ENCODE assay signal across 11 cellular contexts in genomic region chr7:131431289-131431688, GRCh38.
DNase-seq lines count a peak whose midpoint lies in the region; ATAC-seq and TF ChIP-seq lines count a peak whose summit lies in the region.
"Had no signal": no experiment of that assay in that cellular context is flagged by ENCODE, and none has a peak within 500 bp of the region (broad histone marks: within the 10 kb centered on the region; RNA-seq: fewer than 3 reads in every experiment).

No MANE protein-coding gene starts in this region.

- H3K4me1 Mint-ChIP-seq in endodermal cell, result no peaks in the 10 kb centered on the region
- no peaks in the 10 kb centered on the region for H3K4me1 Mint-ChIP-seq in osteocyte (ENCODE audit: unreplicated experiment)

- H3K4me3 ChIP-seq in dorsolateral prefrontal cortex (peak overlapping the region in 8 of 59 donors; percentile 1 to 42 (median 14)), endodermal cell (ENCODE audit: low read length) (no peak overlapping the region)
- H3K4me3 ChIP-seq: thyroid gland had no signal

- no peaks in the 10 kb centered on the region for H3K4me1 ChIP-seq in endodermal cell (ENCODE audit: control insufficient read depth, insufficient read depth, low read length)

- H3K36me3 Mint-ChIP-seq in endodermal cell (ENCODE audit: low read depth) (peaks cover 43% of the 10 kb centered on the region), osteocyte (ENCODE audit: unreplicated experiment) (peaks cover 38% of the 10 kb centered on the region)

- H3K27me3 ChIP-seq in dorsolateral prefrontal cortex, result no peaks in the 10 kb centered on the region
- no peaks in the 10 kb centered on the region for H3K27me3 ChIP-seq in endodermal cell (ENCODE audit: control insufficient read depth, insufficient read depth, low read length, poor library complexity, severe bottlenecking)
- H3K27me3 ChIP-seq: thyroid gland had no signal

- intact Hi-C loops in dorsolateral prefrontal cortex (cut with DNase I), result no loop called here

- H3K27ac Mint-ChIP-seq in endodermal cell (no peak overlapping the region), osteocyte (ENCODE audit: unreplicated experiment) (no peak overlapping the region)

- H3K9me3 Mint-ChIP-seq in endodermal cell, result no peaks in the 10 kb centered on the region
- no peaks in the 10 kb centered on the region for H3K9me3 Mint-ChIP-seq in osteocyte (ENCODE audit: unreplicated experiment)

- peaks cover 5% of the 10 kb centered on the region for H3K9me3 ChIP-seq in endodermal cell (ENCODE audit: control insufficient read depth, low read length)
- H3K9me3 ChIP-seq: thyroid gland had no signal

- peak in 4 of 56 donors; percentile 16 to 36 (median 19) for TF ChIP-seq CTCF in dorsolateral prefrontal cortex (IDR thresholded peaks at IDR 0.05 in 54 of 56, conservative IDR thresholded peaks at IDR 0.05 in 2 of 56; ENCODE audit: low read depth in 1 of 56, partially characterized antibody in 56 of 56)
- TF ChIP-seq CTCF in endodermal cell (conservative IDR thresholded peaks at IDR 0.05), result no peak
- no peak for TF ChIP-seq CTCF in osteocyte (IDR thresholded peaks at IDR 0.05)

- peaks cover 74% of the 10 kb centered on the region for H3K36me3 ChIP-seq in endodermal cell (ENCODE audit: control insufficient read depth, insufficient read depth, low read length)
- H3K36me3 ChIP-seq: thyroid gland had no signal

- no peak overlapping the region for H3K4me3 Mint-ChIP-seq in endodermal cell
- no peak overlapping the region for H3K4me3 Mint-ChIP-seq in osteocyte (ENCODE audit: unreplicated experiment)

- peak; percentile 21 for DNase-seq in DMS79 treated with DMSO at 0.1 percent for 48 hours (lab: John Stamatoyannopoulos, UW)
- DNase-seq in NCI-H345 treated with DMSO at 0.1 percent for 48 hours (lab: John Stamatoyannopoulos, UW; ENCODE audit: unreplicated experiment), result peak; percentile 29
- peak in 9 of 10 donors; percentile 17 to 89 (median 75) for DNase-seq in dorsolateral prefrontal cortex
- DNase-seq in nucleus accumbens (lab: John Stamatoyannopoulos, UW), result peak in 50 of 56 donors; percentile 1 to 85 (median 56)
- no peak for DNase-seq in NCI-H1436 (lab: John Stamatoyannopoulos, UW)
- DNase-seq in endodermal cell, result no peak
- no peak for DNase-seq in osteocyte (ENCODE audit: extremely low spot score, unreplicated experiment)
- DNase-seq: activated CD4-positive, alpha-beta T cell treated with anti-CD3 and anti-CD28 coated beads, Interleukin-2, amount 50 U/mL, for 1 hour; central memory CD4-positive, alpha-beta T cell; thyroid gland had no signal

- H3K27ac ChIP-seq in dorsolateral prefrontal cortex (peak overlapping the region; percentile 19 to 95 (median 89)), endodermal cell (ENCODE audit: low read depth, low read length) (no peak overlapping the region)
- H3K27ac ChIP-seq: thyroid gland had no signal

- no peak overlapping the region for H3K9ac ChIP-seq in endodermal cell (ENCODE audit: extremely low read depth, low read length, poor library complexity, severe bottlenecking)

- ATAC-seq in GM18868 (IDR thresholded peaks at IDR 0.05; ENCODE audit: unreplicated experiment), result no peak

- 92 to 100% methylated on average over 3 of the region's 3 CpGs for WGBS in endodermal cell (ENCODE audit: insufficient coverage in 1 of 2, insufficient read length in 1 of 2), 2 experiments

- H3K27me3 Mint-ChIP-seq in endodermal cell (ENCODE audit: insufficient read depth), result no peaks in the 10 kb centered on the region
- H3K27me3 Mint-ChIP-seq in osteocyte (ENCODE audit: unreplicated experiment), result no peaks in the 10 kb centered on the region

Comparison
In these comparisons a context has a peak if more than half of its experiments do, and no peak if none do; other contexts are left out.
1. DNase-seq: peak in DMS79 treated with DMSO at 0.1 percent for 48 hours (single experiment), NCI-H345 treated with DMSO at 0.1 percent for 48 hours (single experiment), dorsolateral prefrontal cortex (9 of 10) and nucleus accumbens (50 of 56); none in NCI-H1436 (single experiment), endodermal cell (single experiment) and osteocyte (single experiment).